26 cellular contexts compared by ENCODE assay signal in genomic region chr3:126341755-126342150, GRCh38. TPM values are rescaled to one million over a fixed set of nuclear protein-coding genes. Genes with fewer than 3 reads are reported as not detected.
DNase-seq lines count a peak whose midpoint lies in the region; ATAC-seq and TF ChIP-seq lines count a peak whose summit lies in the region.
"Had no signal": no experiment of that assay in that cellular context is flagged by ENCODE, and none has a peak within 500 bp of the region (broad histone marks: within the 10 kb centered on the region; RNA-seq: fewer than 3 reads in every experiment).

No MANE protein-coding gene starts in this region.

- no peak overlapping the region for H3K4me2 ChIP-seq in mesendoderm (ENCODE audit: low read length)

- TF ChIP-seq CTCF in RWPE2 (IDR thresholded peaks at IDR 0.05; ENCODE audit: poor library complexity, severe bottlenecking) (no peak), adrenal gland (IDR thresholded peaks at IDR 0.05) (no peak)

- intact Hi-C loops in adrenal gland (cut with DNase I), result no loop called here

- peak overlapping the region; percentile 17 for H3K56ac ChIP-seq in mesendoderm (ENCODE audit: low read length)

- H3K4me1 ChIP-seq in RWPE2 (ENCODE audit: insufficient read depth, poor library complexity, severe bottlenecking) (no peaks in the 10 kb centered on the region), adrenal gland (replicated peaks in 1 of 2) (no peaks in the 10 kb centered on the region), mesendoderm (ENCODE audit: control insufficient read depth, low read depth, low read length) (no peaks in the 10 kb centered on the region), subcutaneous abdominal adipose tissue (ENCODE audit: control insufficient read depth in 5 of 5, insufficient read depth in 5 of 5, low read length in 5 of 5) (peaks cover 4 to 59% (median 35%) of the 10 kb centered on the region in 5 donors)

- no peak overlapping the region for H2BK5ac ChIP-seq in mesendoderm (ENCODE audit: low read length)

- H3K9ac ChIP-seq in mesendoderm (ENCODE audit: low read length) (no peak overlapping the region), subcutaneous abdominal adipose tissue (ENCODE audit: low read length in 5 of 5) (no peak overlapping the region)

- no peak overlapping the region for H3K4me3 ChIP-seq in RWPE2 (ENCODE audit: severe bottlenecking)
- no peak overlapping the region for H3K4me3 ChIP-seq in adrenal gland
- no peak overlapping the region for H3K4me3 ChIP-seq in mesendoderm (ENCODE audit: low read length)
- H3K4me3 ChIP-seq in subcutaneous abdominal adipose tissue (ENCODE audit: low read depth in 1 of 5, low read length in 5 of 5), result no peak overlapping the region
- H3K4me3 ChIP-seq: body of pancreas, heart right ventricle, psoas muscle, skin epidermis, thoracic aorta had no signal

- H3K27me3 ChIP-seq in RWPE2 (ENCODE audit: insufficient read depth, poor library complexity, severe bottlenecking) (no peaks in the 10 kb centered on the region), adrenal gland (no peaks in the 10 kb centered on the region), mesendoderm (ENCODE audit: insufficient read depth, low read length, poor library complexity) (no peaks in the 10 kb centered on the region), subcutaneous abdominal adipose tissue (ENCODE audit: control insufficient read depth in 5 of 5, insufficient read depth in 4 of 5, low read length in 5 of 5) (no peaks in the 10 kb centered on the region)
- H3K27me3 ChIP-seq: body of pancreas, heart right ventricle had no signal

- no peaks in the 10 kb centered on the region for H3K79me1 ChIP-seq in mesendoderm (ENCODE audit: low read length)

- no peak for ATAC-seq in RWPE2 (ENCODE audit: low read depth)
- no peak for ATAC-seq in GM19395 (IDR thresholded peaks at IDR 0.05; ENCODE audit: unreplicated experiment)
- ATAC-seq: activated CD8-positive, alpha-beta memory T cell treated with anti-CD3 and anti-CD28 coated beads, Interleukin-2, amount 10 ng/mL, durations not matched to agents 7 days and 5 days; body of pancreas had no signal

- H3K18ac ChIP-seq in mesendoderm (ENCODE audit: low read length), result no peak overlapping the region

- H3K9me3 ChIP-seq in RWPE2 (ENCODE audit: severe bottlenecking) (no peaks in the 10 kb centered on the region), adrenal gland (replicated peaks in 1 of 3) (no peaks in the 10 kb centered on the region), subcutaneous abdominal adipose tissue (ENCODE audit: control insufficient read depth in 5 of 5, low read length in 5 of 5) (peaks cover 0 to 6% (median 0%) of the 10 kb centered on the region in 5 donors)
- H3K9me3 ChIP-seq: body of pancreas, heart right ventricle, psoas muscle had no signal

- no peak overlapping the region for H3K4ac ChIP-seq in mesendoderm (ENCODE audit: low read depth, low read length)

- WGBS in adrenal gland, 4 donors, result 82 to 91% (median 87%) methylated on average over 7 of the region's 7 CpGs
- no CpG with 5 or more reads among the region's 7 CpGs for WGBS in mesendoderm (ENCODE audit: extremely low coverage, insufficient coverage, low lambda C conversion rate)

- H3K36me3 ChIP-seq in RWPE2 (ENCODE audit: low read depth), result no peaks in the 10 kb centered on the region
- no peaks in the 10 kb centered on the region for H3K36me3 ChIP-seq in adrenal gland (replicated peaks in 1 of 2)
- H3K36me3 ChIP-seq in mesendoderm (ENCODE audit: control insufficient read depth, insufficient read depth, low read length), result no peaks in the 10 kb centered on the region
- H3K36me3 ChIP-seq in subcutaneous abdominal adipose tissue (ENCODE audit: control insufficient read depth in 5 of 5, insufficient read depth in 5 of 5, low read length in 5 of 5), result peaks cover 0 to 14% (median 6%) of the 10 kb centered on the region in 5 donors

- no peaks in the 10 kb centered on the region for H3K79me2 ChIP-seq in mesendoderm (ENCODE audit: control insufficient read depth, insufficient read depth, low read length)

- DNase-seq in RWPE2 (ENCODE audit: low spot score) (peak; percentile 37), adrenal gland (peak in 4 of 7 donors; percentile 1 to 31 (median 12)), mesendoderm (no peak), GDM1 (lab: John Stamatoyannopoulos, UW) (no peak)
- DNase-seq in stimulated activated CD4-positive, alpha-beta T cell treated with anti-CD3 and anti-CD28 coated beads, Interleukin-15, amount 100 ng/mL, for 24 hours, result no peak
- DNase-seq: activated CD4-positive, alpha-beta T cell treated with anti-CD3 and anti-CD28 coated beads for 48 hours; activated CD8-positive, alpha-beta memory T cell treated with anti-CD3 and anti-CD28 coated beads, Interleukin-2, amount 10 ng/mL, durations not matched to agents 7 days and 5 days; activated gamma-delta T cell; effector CD4-positive, alpha-beta T cell; EL; heart right ventricle; NCI-H1092; NCI-H187 treated with DMSO at 0.1 percent for 48 hours had no signal

- H3K27ac ChIP-seq in RWPE2 (ENCODE audit: poor library complexity, severe bottlenecking) (no peak overlapping the region), adrenal gland (no peak overlapping the region), mesendoderm (ENCODE audit: low read depth, low read length) (no peak overlapping the region), subcutaneous abdominal adipose tissue (ENCODE audit: low read depth, low read length) (peak overlapping the region; percentile 84)
- H3K27ac ChIP-seq: body of pancreas, heart right ventricle, skin epidermis had no signal

- no peak overlapping the region for H2AK5ac ChIP-seq in mesendoderm (ENCODE audit: low read length)

- no peak overlapping the region for H4K8ac ChIP-seq in mesendoderm (ENCODE audit: low read depth, low read length)

- no peak overlapping the region for H4K5ac ChIP-seq in mesendoderm (ENCODE audit: low read length)

- H2BK15ac ChIP-seq in mesendoderm (replicated peaks; ENCODE audit: low read depth), result no peak overlapping the region

- no peak overlapping the region for H3K23ac ChIP-seq in mesendoderm (ENCODE audit: low read length)

- no peak overlapping the region for H2BK120ac ChIP-seq in mesendoderm (ENCODE audit: low read depth, low read length)

- no peak for TF ChIP-seq POLR2A in adrenal gland (IDR thresholded peaks at IDR 0.05)

RNA-seq across cellular contexts. Expression of gene KLF15, which starts 15.5 kb away (rescaled TPM):
- total RNA-seq in adrenal gland, result 10 to 100 TPM in 7 of 8 donors, 1 to 10 TPM in 1; 6.1 to 22.4 (median 13.6) TPM
- 10 to 100 TPM in 1 of 3 donors, 1 to 10 TPM in 2; 3.6 to 10.8 (median 8.3) TPM for polyA plus RNA-seq in adrenal gland
- polyA plus RNA-seq in mesendoderm (2013, experiment 1 of 2), result 1.6 TPM
- polyA plus RNA-seq in mesendoderm (2013, experiment 2 of 2), result 1.6 TPM
- total RNA-seq: activated CD8-positive, alpha-beta memory T cell treated with anti-CD3 and anti-CD28 coated beads, Interleukin-2, amount 10 ng/mL, durations not matched to agents 7 days and 5 days; epithelial cell of proximal tubule; T-helper 1 cell treated with Interleukin-12 subunit alpha and Interleukin-12 subunit beta and Interleukin-4 antibody, amounts not matched to agents 30 ng/mL and 1 ng/mL, for 36 hours had no signal
- polyA plus RNA-seq: naive thymus-derived CD4-positive, alpha-beta T cell had no signal

RNA-seq across cellular contexts. Expression of gene CFAP100, which starts 53.0 kb away (rescaled TPM):
- total RNA-seq in adrenal gland, result not detected
- not detected for polyA plus RNA-seq in adrenal gland
- 0.37 TPM for polyA plus RNA-seq in mesendoderm (2013, experiment 1 of 2)
- 0.48 TPM for polyA plus RNA-seq in mesendoderm (2013, experiment 2 of 2)
- total RNA-seq: activated CD8-positive, alpha-beta memory T cell treated with anti-CD3 and anti-CD28 coated beads, Interleukin-2, amount 10 ng/mL, durations not matched to agents 7 days and 5 days; body of pancreas; epithelial cell of proximal tubule; fibroblast of villous mesenchyme; heart right ventricle; mesothelial cell of epicardium; naive thymus-derived CD4-positive, alpha-beta T cell; psoas muscle; RPMI7951; SK-MEL-5; T-helper 1 cell treated with Interleukin-12 subunit alpha and Interleukin-12 subunit beta and Interleukin-4 antibody, amounts not matched to agents 30 ng/mL and 1 ng/mL, for 36 hours; thoracic aorta had no signal
- polyA plus RNA-seq: heart right ventricle; naive thymus-derived CD4-positive, alpha-beta T cell; psoas muscle had no signal

Comparison
In these comparisons a context has a peak if more than half of its experiments do, and no peak if none do; other contexts are left out.
1. DNase-seq: peak in RWPE2 (single experiment) and adrenal gland (4 of 7); none in mesendoderm (single experiment), GDM1 (single experiment) and stimulated activated CD4-positive, alpha-beta T cell treated with anti-CD3 and anti-CD28 coated beads, Interleukin-15, amount 100 ng/mL, for 24 hours (single experiment).